ENCODE assay signal across 33 cellular contexts in the genomic region with DNA sequence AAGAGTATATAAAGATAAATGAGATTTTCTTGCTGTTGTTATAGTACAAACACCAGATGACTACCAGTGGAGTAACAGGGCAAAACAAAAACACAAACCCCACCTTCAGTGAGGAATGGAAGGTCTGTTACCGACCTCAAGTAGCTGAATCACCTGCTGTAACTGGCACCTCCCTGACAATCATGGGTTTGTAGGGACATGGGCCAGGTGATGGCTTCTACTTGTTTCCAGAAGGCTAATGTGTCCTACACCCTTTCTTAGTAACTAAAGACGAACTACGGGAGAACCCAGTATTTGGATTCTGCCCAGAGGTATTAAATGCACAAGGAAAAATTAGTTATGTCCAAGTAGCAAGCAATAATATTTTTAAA.
"Had no signal": no experiment of that assay in that cellular context is flagged by ENCODE, and none has a peak within 500 bp of the region (broad histone marks: within the 10 kb centered on the region; RNA-seq: fewer than 3 reads in every experiment).

No MANE protein-coding gene starts in this region.

- H3K27ac Mint-ChIP-seq: activated CD4-positive, alpha-beta memory T cell treated with anti-CD3 and anti-CD28 coated beads, Interleukin-2, amount 10 ng/mL, durations not matched to agents 7 days and 5 days; activated naive CD4-positive, alpha-beta T cell treated with anti-CD3 and anti-CD28 coated beads, Interleukin-2, amount 50 U/mL, for 24 hours; activated T-cell treated with anti-CD3 and anti-CD28 coated beads, Interleukin-2, amount 50 U/mL, for 24 hours; activated T-helper 2 cell treated with anti-CD3 and anti-CD28 coated beads, Interferon-gamma antibody, Interleukin-2, Interleukin-4, amounts not matched to agents 10 μg/mL and 5 μg/mL and 100 μg/mL, durations not matched to agents 14 hours and 24 hours and 36 hours; brain had no signal

- H3K27ac ChIP-seq: PC-9, VCaP had no signal

- DNase-seq: activated CD4-positive, alpha-beta memory T cell treated with anti-CD3 and anti-CD28 coated beads, Interleukin-2, amount 10 ng/mL, durations not matched to agents 7 days and 5 days; activated CD4-positive, alpha-beta T cell treated with anti-CD3 and anti-CD28 coated beads for 1 hour; activated CD4-positive, alpha-beta T cell treated with anti-CD3 and anti-CD28 coated beads for 48 hours; activated CD4-positive, CD25-positive, alpha-beta regulatory T cell; activated CD8-positive, alpha-beta memory T cell treated with anti-CD3 and anti-CD28 coated beads for 24 hours; activated gamma-delta T cell; activated naive CD4-positive, alpha-beta T cell treated with Interleukin-2 at 50 U/mL for 16 hours; activated T-cell treated with anti-CD3 and anti-CD28 coated beads, Interleukin-2, amount 50 U/mL, for 24 hours; anterior cingulate cortex; central memory CD4-positive, alpha-beta T cell; NCI-H1048; NCI-H1105 treated with DMSO at 0.1 percent for 48 hours; NCI-H1436; NCI-H1694; NCI-H1930; NCI-H2081 treated with DMSO at 0.1 percent for 48 hours; NCI-H226; NCI-H446 treated with DMSO at 0.1 percent for 48 hours; NCI-H524; NCI-H69; NK-92 treated with Interleukin-12 subunit alpha and Interleukin-12 subunit beta, amount 100 ng/mL, for 24 hours; PC-9; Right ventricle myocardium superior; SW 1271; T-helper 1 cell; T-helper 2 cell; T-helper 9 cell had no signal

- H3K9me3 Mint-ChIP-seq: activated CD4-positive, alpha-beta memory T cell treated with anti-CD3 and anti-CD28 coated beads, Interleukin-2, amount 10 ng/mL, durations not matched to agents 7 days and 5 days; activated naive CD4-positive, alpha-beta T cell treated with anti-CD3 and anti-CD28 coated beads, Interleukin-2, amount 50 U/mL, for 24 hours; activated T-cell treated with anti-CD3 and anti-CD28 coated beads, Interleukin-2, amount 50 U/mL, for 24 hours; activated T-helper 2 cell treated with anti-CD3 and anti-CD28 coated beads, Interferon-gamma antibody, Interleukin-2, Interleukin-4, amounts not matched to agents 10 μg/mL and 5 μg/mL and 100 μg/mL, durations not matched to agents 14 hours and 24 hours and 36 hours; brain had no signal

- FAIRE-seq: bronchial epithelial cell, RCC 7860 had no signal

- H3K4me3 ChIP-seq: PC-9 had no signal

- H3K27me3 Mint-ChIP-seq: activated CD4-positive, alpha-beta memory T cell treated with anti-CD3 and anti-CD28 coated beads, Interleukin-2, amount 10 ng/mL, durations not matched to agents 7 days and 5 days; activated naive CD4-positive, alpha-beta T cell treated with anti-CD3 and anti-CD28 coated beads, Interleukin-2, amount 50 U/mL, for 24 hours; activated T-cell treated with anti-CD3 and anti-CD28 coated beads, Interleukin-2, amount 50 U/mL, for 24 hours had no signal

- H3K4me2 ChIP-seq: PC-9 had no signal

- H2AFZ ChIP-seq: PC-9 had no signal

- H3K4me3 Mint-ChIP-seq: activated CD4-positive, alpha-beta memory T cell treated with anti-CD3 and anti-CD28 coated beads, Interleukin-2, amount 10 ng/mL, durations not matched to agents 7 days and 5 days; activated naive CD4-positive, alpha-beta T cell treated with anti-CD3 and anti-CD28 coated beads, Interleukin-2, amount 50 U/mL, for 24 hours; activated T-cell treated with anti-CD3 and anti-CD28 coated beads, Interleukin-2, amount 50 U/mL, for 24 hours; brain had no signal
